In the genomic region with DNA sequence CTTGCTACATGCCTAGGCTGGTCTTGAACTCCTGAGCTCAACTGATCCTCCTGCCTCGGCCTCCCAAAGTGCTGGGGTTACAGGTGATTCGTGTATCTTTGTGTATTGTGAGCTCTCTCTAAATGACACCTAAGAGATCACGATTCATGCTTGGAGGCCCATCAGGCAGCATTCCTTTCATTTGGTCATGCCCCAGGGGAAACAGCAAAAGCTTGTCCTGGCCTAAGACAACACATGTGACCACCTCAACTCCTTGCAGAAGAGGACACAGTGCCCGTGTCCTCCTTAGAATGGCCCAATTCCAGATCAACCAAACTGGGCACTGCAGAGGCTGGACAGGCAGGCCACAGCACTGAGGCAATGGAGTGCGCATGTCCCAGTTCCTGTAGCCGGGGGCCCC, we compare ENCODE assay signal across 1 cellular context.
TF ChIP-seq lines count a peak whose summit lies in the region.

No MANE protein-coding gene starts in this region.

TF ChIP-seq in HEK293, 187 proteins besides CTCF, POLR2A, EP300 and RAD21 (continued from another document):
- TF ChIP-seq, protein P1, sequence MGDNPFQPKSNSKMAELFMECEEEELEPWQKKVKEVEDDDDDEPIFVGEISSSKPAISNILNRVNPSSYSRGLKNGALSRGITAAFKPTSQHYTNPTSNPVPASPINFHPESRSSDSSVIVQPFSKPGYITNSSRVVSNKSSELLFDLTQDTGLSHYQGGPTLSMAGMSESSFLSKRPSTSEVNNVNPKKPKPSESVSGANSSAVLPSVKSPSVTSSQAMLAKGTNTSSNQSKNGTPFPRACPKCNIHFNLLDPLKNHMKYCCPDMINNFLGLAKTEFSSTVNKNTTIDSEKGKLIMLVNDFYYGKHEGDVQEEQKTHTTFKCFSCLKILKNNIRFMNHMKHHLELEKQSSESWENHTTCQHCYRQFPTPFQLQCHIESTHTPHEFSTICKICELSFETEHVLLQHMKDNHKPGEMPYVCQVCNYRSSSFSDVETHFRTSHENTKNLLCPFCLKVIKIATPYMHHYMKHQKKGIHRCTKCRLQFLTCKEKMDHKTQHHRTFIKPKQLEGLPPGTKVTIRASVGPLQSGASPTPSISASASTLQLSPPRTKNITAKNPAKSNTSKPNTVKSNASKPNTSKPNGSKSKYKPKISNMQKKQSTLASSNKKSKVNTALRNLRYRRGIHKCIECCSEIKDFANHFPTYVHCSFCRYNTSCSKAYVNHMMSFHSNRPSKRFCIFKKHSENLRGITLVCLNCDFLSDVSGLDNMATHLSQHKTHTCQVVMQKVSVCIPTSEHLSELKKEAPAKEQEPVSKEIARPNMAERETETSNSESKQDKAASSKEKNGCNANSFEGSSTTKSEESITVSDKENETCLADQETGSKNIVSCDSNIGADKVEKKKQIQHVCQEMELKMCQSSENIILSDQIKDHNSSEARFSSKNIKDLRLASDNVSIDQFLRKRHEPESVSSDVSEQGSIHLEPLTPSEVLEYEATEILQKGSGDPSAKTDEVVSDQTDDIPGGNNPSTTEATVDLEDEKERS (tag by site-specific recombination; IDR thresholded peaks at IDR 0.05) = no peak
- TF ChIP-seq ZFP37 (tag by site-specific recombination; IDR thresholded peaks at IDR 0.05) = no peak
- TF ChIP-seq, protein P2, sequence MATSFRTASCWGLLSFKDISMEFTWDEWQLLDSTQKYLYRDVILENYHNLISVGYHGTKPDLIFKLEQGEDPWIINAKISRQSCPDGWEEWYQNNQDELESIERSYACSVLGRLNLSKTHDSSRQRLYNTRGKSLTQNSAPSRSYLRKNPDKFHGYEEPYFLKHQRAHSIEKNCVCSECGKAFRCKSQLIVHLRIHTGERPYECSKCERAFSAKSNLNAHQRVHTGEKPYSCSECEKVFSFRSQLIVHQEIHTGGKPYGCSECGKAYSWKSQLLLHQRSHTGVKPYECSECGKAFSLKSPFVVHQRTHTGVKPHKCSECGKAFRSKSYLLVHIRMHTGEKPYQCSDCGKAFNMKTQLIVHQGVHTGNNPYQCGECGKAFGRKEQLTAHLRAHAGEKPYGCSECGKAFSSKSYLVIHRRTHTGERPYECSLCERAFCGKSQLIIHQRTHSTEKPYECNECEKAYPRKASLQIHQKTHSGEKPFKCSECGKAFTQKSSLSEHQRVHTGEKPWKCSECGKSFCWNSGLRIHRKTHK (tag by site-specific recombination; IDR thresholded peaks at IDR 0.05) = no peak
- TF ChIP-seq, protein P3, sequence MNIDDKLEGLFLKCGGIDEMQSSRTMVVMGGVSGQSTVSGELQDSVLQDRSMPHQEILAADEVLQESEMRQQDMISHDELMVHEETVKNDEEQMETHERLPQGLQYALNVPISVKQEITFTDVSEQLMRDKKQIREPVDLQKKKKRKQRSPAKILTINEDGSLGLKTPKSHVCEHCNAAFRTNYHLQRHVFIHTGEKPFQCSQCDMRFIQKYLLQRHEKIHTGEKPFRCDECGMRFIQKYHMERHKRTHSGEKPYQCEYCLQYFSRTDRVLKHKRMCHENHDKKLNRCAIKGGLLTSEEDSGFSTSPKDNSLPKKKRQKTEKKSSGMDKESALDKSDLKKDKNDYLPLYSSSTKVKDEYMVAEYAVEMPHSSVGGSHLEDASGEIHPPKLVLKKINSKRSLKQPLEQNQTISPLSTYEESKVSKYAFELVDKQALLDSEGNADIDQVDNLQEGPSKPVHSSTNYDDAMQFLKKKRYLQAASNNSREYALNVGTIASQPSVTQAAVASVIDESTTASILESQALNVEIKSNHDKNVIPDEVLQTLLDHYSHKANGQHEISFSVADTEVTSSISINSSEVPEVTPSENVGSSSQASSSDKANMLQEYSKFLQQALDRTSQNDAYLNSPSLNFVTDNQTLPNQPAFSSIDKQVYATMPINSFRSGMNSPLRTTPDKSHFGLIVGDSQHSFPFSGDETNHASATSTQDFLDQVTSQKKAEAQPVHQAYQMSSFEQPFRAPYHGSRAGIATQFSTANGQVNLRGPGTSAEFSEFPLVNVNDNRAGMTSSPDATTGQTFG (tag by site-specific recombination; IDR thresholded peaks at IDR 0.05; ENCODE audit: borderline replicate concordance) = no peak
- no peak for TF ChIP-seq ZNF677 (tag by site-specific recombination; IDR thresholded peaks at IDR 0.05)
- TF ChIP-seq ZNF585B (tag by site-specific recombination; IDR thresholded peaks at IDR 0.05) = no peak
- TF ChIP-seq, protein P4, sequence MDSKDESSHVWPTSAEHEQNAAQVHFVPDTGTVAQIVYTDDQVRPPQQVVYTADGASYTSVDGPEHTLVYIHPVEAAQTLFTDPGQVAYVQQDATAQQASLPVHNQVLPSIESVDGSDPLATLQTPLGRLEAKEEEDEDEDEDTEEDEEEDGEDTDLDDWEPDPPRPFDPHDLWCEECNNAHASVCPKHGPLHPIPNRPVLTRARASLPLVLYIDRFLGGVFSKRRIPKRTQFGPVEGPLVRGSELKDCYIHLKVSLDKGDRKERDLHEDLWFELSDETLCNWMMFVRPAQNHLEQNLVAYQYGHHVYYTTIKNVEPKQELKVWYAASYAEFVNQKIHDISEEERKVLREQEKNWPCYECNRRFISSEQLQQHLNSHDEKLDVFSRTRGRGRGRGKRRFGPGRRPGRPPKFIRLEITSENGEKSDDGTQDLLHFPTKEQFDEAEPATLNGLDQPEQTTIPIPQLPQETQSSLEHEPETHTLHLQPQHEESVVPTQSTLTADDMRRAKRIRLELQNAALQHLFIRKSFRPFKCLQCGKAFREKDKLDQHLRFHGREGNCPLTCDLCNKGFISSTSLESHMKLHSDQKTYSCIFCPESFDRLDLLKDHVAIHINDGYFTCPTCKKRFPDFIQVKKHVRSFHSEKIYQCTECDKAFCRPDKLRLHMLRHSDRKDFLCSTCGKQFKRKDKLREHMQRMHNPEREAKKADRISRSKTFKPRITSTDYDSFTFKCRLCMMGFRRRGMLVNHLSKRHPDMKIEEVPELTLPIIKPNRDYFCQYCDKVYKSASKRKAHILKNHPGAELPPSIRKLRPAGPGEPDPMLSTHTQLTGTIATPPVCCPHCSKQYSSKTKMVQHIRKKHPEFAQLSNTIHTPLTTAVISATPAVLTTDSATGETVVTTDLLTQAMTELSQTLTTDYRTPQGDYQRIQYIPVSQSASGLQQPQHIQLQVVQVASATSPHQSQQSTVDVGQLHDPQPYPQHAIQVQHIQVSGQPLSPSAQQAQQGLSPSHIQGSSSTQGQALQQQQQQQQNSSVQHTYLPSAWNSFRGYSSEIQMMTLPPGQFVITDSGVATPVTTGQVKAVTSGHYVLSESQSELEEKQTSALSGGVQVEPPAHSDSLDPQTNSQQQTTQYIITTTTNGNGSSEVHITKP (tag by site-specific recombination; IDR thresholded peaks at IDR 0.05) = no peak
- TF ChIP-seq SCRT2 (tag by site-specific recombination; IDR thresholded peaks at IDR 0.05) = no peak
- TF ChIP-seq ZNF350 (tag by site-specific recombination; IDR thresholded peaks at IDR 0.05) = no peak
- TF ChIP-seq, protein P5, sequence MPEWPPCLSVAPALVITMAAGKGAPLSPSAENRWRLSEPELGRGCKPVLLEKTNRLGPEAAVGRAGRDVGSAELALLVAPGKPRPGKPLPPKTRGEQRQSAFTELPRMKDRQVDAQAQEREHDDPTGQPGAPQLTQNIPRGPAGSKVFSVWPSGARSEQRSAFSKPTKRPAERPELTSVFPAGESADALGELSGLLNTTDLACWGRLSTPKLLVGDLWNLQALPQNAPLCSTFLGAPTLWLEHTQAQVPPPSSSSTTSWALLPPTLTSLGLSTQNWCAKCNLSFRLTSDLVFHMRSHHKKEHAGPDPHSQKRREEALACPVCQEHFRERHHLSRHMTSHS (tag by site-specific recombination; IDR thresholded peaks at IDR 0.05) = no peak
